In genomic region chr3:158768361-158768787, GRCh38 we compare ENCODE assay signal across 9 cellular contexts. TPM values are rescaled to one million over a fixed set of nuclear protein-coding genes. Genes with fewer than 3 reads are reported as not detected.
A peak's percentile ranks its signal among the peaks of the same experiment; 100 is the strongest.
DNase-seq lines count a peak whose midpoint lies in the region; ATAC-seq and TF ChIP-seq lines count a peak whose summit lies in the region.
"Had no signal": no experiment of that assay in that cellular context is flagged by ENCODE, and none has a peak within 500 bp of the region (broad histone marks: within the 10 kb centered on the region; RNA-seq: fewer than 3 reads in every experiment).

No MANE protein-coding gene starts in this region.

- H3K4me3 ChIP-seq in adrenal gland (no peak overlapping the region), heart left ventricle (peak overlapping the region in 2 of 12 donors; percentile 14 to 26), trophoblast cell (ENCODE audit: low read depth, low read length) (no peak overlapping the region), BE2C (ENCODE audit: low read depth, low read length) (no peak overlapping the region)

- H2BK120ac ChIP-seq in trophoblast cell (ENCODE audit: insufficient read depth, low read length, poor library complexity), result no peak overlapping the region

- H3K9me3 ChIP-seq in adrenal gland (replicated peaks in 1 of 3) (no peaks in the 10 kb centered on the region), heart left ventricle (no peaks in the 10 kb centered on the region), trophoblast cell (ENCODE audit: insufficient read depth, low read depth, low read length) (no peaks in the 10 kb centered on the region), BE2C (no peaks in the 10 kb centered on the region)

- H3K27ac ChIP-seq in adrenal gland, result peak overlapping the region in 3 of 5 donors; percentile 13 to 82 (median 67)
- peak overlapping the region in 11 of 12 donors; percentile 39 to 82 (median 66) for H3K27ac ChIP-seq in heart left ventricle
- H3K27ac ChIP-seq in trophoblast cell (ENCODE audit: low read depth, low read length), result no peak overlapping the region

- no peak overlapping the region for H2AFZ ChIP-seq in trophoblast cell (ENCODE audit: insufficient read depth, low read length, poor library complexity)

- WGBS in adrenal gland, 4 donors, result 28 to 43% (median 32%) methylated on average over 7 of the region's 7 CpGs
- WGBS in heart left ventricle, 4 donors, result 20 to 34% (median 25%) methylated on average over 7 of the region's 7 CpGs
- no CpG with 5 or more reads among the region's 7 CpGs for WGBS in trophoblast cell (ENCODE audit: extremely low coverage, insufficient coverage, insufficient read length)

- no peak overlapping the region for H4K8ac ChIP-seq in trophoblast cell (ENCODE audit: low read depth, low read length)

- H3K79me2 ChIP-seq in trophoblast cell (ENCODE audit: control insufficient read depth, insufficient read depth, low read length, poor library complexity), result no peaks in the 10 kb centered on the region

- H3K4ac ChIP-seq in trophoblast cell (ENCODE audit: low read depth, low read length), result no peak overlapping the region

- peak overlapping the region; percentile 22 for H4K91ac ChIP-seq in trophoblast cell (ENCODE audit: low read depth, low read length)

- H3K36me3 ChIP-seq in adrenal gland (replicated peaks in 1 of 2) (no peaks in the 10 kb centered on the region), heart left ventricle (no peaks in the 10 kb centered on the region), trophoblast cell (ENCODE audit: control insufficient read depth in 1 of 2, insufficient read depth in 2 of 2, low read length in 2 of 2) (no peaks in the 10 kb centered on the region), BE2C (no peaks in the 10 kb centered on the region)

- H2AK5ac ChIP-seq in trophoblast cell (ENCODE audit: low read length), result no peak overlapping the region

- H2BK5ac ChIP-seq in trophoblast cell (ENCODE audit: low read depth, low read length, poor library complexity), result no peak overlapping the region

- H3K4me1 ChIP-seq in adrenal gland (replicated peaks in 1 of 2), result peaks cover 0 to 30% of the 10 kb centered on the region in 2 donors
- H3K4me1 ChIP-seq in heart left ventricle, result peaks cover 0 to 45% (median 29%) of the 10 kb centered on the region in 12 donors
- H3K4me1 ChIP-seq in trophoblast cell (ENCODE audit: control insufficient read depth in 1 of 2, insufficient read depth in 2 of 2, low read length in 2 of 2), result peaks cover 3 to 10% of the 10 kb centered on the region in 2 experiments
- no peaks in the 10 kb centered on the region for H3K4me1 ChIP-seq in BE2C

- H4K12ac ChIP-seq in trophoblast cell (ENCODE audit: low read depth, low read length), result no peak overlapping the region

- peak; percentile 56 to 83 (median 80) for ATAC-seq in heart left ventricle

- TF ChIP-seq POLR2A in adrenal gland (IDR thresholded peaks at IDR 0.05) (no peak), heart left ventricle (IDR thresholded peaks at IDR 0.05) (no peak)

- no peak overlapping the region for H3K18ac ChIP-seq in trophoblast cell (ENCODE audit: low read length)

- peak; percentile 75 for DNase-seq in Daoy (ENCODE audit: low read depth)
- peak in 5 of 7 donors; percentile 51 to 79 (median 63) for DNase-seq in adrenal gland
- DNase-seq in heart left ventricle, result peak; percentile 50 to 77 (median 70)
- DNase-seq in trophoblast cell, result peak in 1 of 2 donors; percentile 26
- DNase-seq in NCI-H2196 (lab: John Stamatoyannopoulos, UW; ENCODE audit: unreplicated experiment), result no peak
- DNase-seq in NCI-H774 (lab: John Stamatoyannopoulos, UW), result no peak
- no peak for DNase-seq in SW480 (ENCODE audit: low spot score)
- no peak for DNase-seq in BE2C
- DNase-seq: NCI-H1105 treated with DMSO at 0.1 percent for 48 hours had no signal

- no peak overlapping the region for H2BK12ac ChIP-seq in trophoblast cell (ENCODE audit: low read length)

- H3K27me3 ChIP-seq in adrenal gland (no peaks in the 10 kb centered on the region), heart left ventricle (no peaks in the 10 kb centered on the region), trophoblast cell (ENCODE audit: insufficient read depth, low read length) (no peaks in the 10 kb centered on the region), BE2C (no peaks in the 10 kb centered on the region)

- H3K9ac ChIP-seq in trophoblast cell (ENCODE audit: low read length), result no peak overlapping the region

- intact Hi-C loops in adrenal gland (cut with DNase I) (no loop called here), heart left ventricle (cut with DNase I) (loop anchor here in 2 of 10 donors (5.0 kb wide), 2 partner anchors 36 to 41 kb away; partner anchors contain the start of gene RARRES1 (in 1 of the 2))

- H3K4me2 ChIP-seq in trophoblast cell (ENCODE audit: low read length), result no peak overlapping the region

- no peak overlapping the region for H3K14ac ChIP-seq in trophoblast cell (ENCODE audit: low read length)

- H3K79me1 ChIP-seq in trophoblast cell (ENCODE audit: low read length), result peaks cover 3% of the 10 kb centered on the region

- no peak overlapping the region for H3K23ac ChIP-seq in trophoblast cell (ENCODE audit: low read length)

- no peak for TF ChIP-seq CTCF in adrenal gland (IDR thresholded peaks at IDR 0.05)
- no peak for TF ChIP-seq CTCF in heart left ventricle (IDR thresholded peaks at IDR 0.05)
- TF ChIP-seq CTCF in BE2C (IDR thresholded peaks at IDR 0.05; ENCODE audit: low read depth, low read length), result no peak

RNA-seq across cellular contexts. Expression of gene MFSD1, which starts 33.5 kb away (rescaled TPM):
- total RNA-seq in Daoy (2014; rRNA removed; shearing (Covaris generic)), result 73.3 and 90.1 TPM in 2 replicates
- total RNA-seq in adrenal gland, result 100 to 1,000 TPM in 2 of 8 donors, 10 to 100 TPM in 6; 57.2 to 118 (median 82.3) TPM
- polyA plus RNA-seq in adrenal gland, result 10 to 100 TPM; 20.4 to 83.8 (median 25.7) TPM
- 10 to 100 TPM; 19.2 to 71.4 (median 35.7) TPM for total RNA-seq in heart left ventricle
- polyA plus RNA-seq in heart left ventricle, result 10 to 100 TPM in 1 of 2 donors, 1 to 10 TPM in 1; 9.6 to 41.4 TPM
- 14.3 and 15.6 TPM in 2 replicates for polyA plus RNA-seq in trophoblast cell (2013)
- 5.7 TPM for polyA plus RNA-seq in BE2C (2012; ENCODE audit: insufficient read depth, insufficient read length, low read depth)

RNA-seq across cellular contexts. Expression of gene RARRES1, which starts 36.1 kb away (rescaled TPM):
- not detected in 2 replicates for total RNA-seq in Daoy (2014; rRNA removed; shearing (Covaris generic))
- 100 to 1,000 TPM in 2 of 8 donors, 10 to 100 TPM in 5, 1 to 10 TPM in 1; 7.0 to 204 (median 33.1) TPM for total RNA-seq in adrenal gland
- 10 to 100 TPM in 1 of 3 donors, 1 to 10 TPM in 2; 8.2 to 19.7 (median 9.7) TPM for polyA plus RNA-seq in adrenal gland
- total RNA-seq in heart left ventricle, result 10 to 100 TPM in 4 of 9 donors, 1 to 10 TPM in 4, under 1 TPM in 1; 0.63 to 69.4 (median 3.5) TPM
- polyA plus RNA-seq in heart left ventricle, result 1 to 10 TPM; 3.6 to 8.9 TPM
- polyA plus RNA-seq in trophoblast cell (2013), result 1.5 and 1.6 TPM in 2 replicates
- polyA plus RNA-seq in BE2C (2012; ENCODE audit: insufficient read depth, insufficient read length, low read depth), result not detected

Comparison
In these comparisons a context has a peak if more than half of its experiments do, and no peak if none do; other contexts are left out.
1. DNase-seq: peak in Daoy (single experiment), adrenal gland (5 of 7) and heart left ventricle (5 of 5); none in NCI-H2196 (single experiment), NCI-H774 (single experiment), SW480 (single experiment) and BE2C (single experiment).